Comparison of ENCODE assay signal across 26 cellular contexts in the genomic region with DNA sequence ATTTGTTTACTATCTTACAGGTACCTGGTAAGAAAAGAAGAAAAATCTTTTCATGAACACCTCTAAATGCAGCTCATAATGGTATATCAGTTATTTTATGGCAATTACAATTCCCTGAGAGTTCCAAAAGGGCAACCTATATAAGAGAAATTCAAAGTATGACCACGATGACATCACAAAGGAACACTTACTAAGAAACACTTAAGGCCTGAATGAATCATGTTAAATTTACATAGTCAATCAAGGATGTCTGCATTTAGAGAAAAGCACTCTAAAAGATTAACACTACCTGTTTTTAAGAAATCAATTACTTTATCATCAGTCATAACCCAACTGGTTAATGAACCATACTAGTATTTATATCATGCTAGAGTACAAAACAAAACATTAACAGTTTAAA.
DNase-seq lines count a peak whose midpoint lies in the region; ATAC-seq and TF ChIP-seq lines count a peak whose summit lies in the region.
"Had no signal": no experiment of that assay in that cellular context is flagged by ENCODE, and none has a peak within 500 bp of the region (broad histone marks: within the 10 kb centered on the region; RNA-seq: fewer than 3 reads in every experiment).

No MANE protein-coding gene starts in this region.

- H3K79me2 ChIP-seq in Karpas-422 (ENCODE audit: low read length): peaks cover 86% of the 10 kb centered on the region
- H3K79me2 ChIP-seq: parathyroid adenoma had no signal

- no peaks in the 10 kb centered on the region for H3K27me3 Mint-ChIP-seq in natural killer cell treated with Interleukin-12 subunit alpha and Interleukin-12 subunit beta and Interleukin-15 and Interleukin-18, amount 100 ng/mL, for 72 hours
- H3K27me3 Mint-ChIP-seq: brain, IgD-negative memory B cell had no signal

- ATAC-seq in HG03045 (IDR thresholded peaks at IDR 0.05; ENCODE audit: unreplicated experiment): no peak
- no peak for ATAC-seq in natural killer cell treated with Interleukin-12 subunit alpha and Interleukin-12 subunit beta and Interleukin-15 and Interleukin-18, amount 100 ng/mL, for 72 hours
- ATAC-seq: Panc1 had no signal

- no peaks in the 10 kb centered on the region for H4K20me1 ChIP-seq in Karpas-422 (ENCODE audit: insufficient read depth, low read depth, low read length)
- H4K20me1 ChIP-seq: BLaER1 had no signal

- H3K27ac ChIP-seq in Karpas-422 (ENCODE audit: low read length): no peak overlapping the region
- H3K27ac ChIP-seq: BLaER1, left ventricle myocardium inferior, parathyroid adenoma, right atrium auricular region, tibial artery had no signal

- H3K9ac ChIP-seq in Karpas-422 (ENCODE audit: low read length): no peak overlapping the region
- H3K9ac ChIP-seq: BLaER1, parathyroid adenoma had no signal

- H3K4me1 ChIP-seq in Karpas-422 (ENCODE audit: low read length): no peaks in the 10 kb centered on the region; the same call in 1 of the 2 replicates
- H3K4me1 ChIP-seq: BLaER1, left ventricle myocardium inferior, parathyroid adenoma, right atrium auricular region, tibial artery had no signal

- peaks cover 69% of the 10 kb centered on the region for H3K36me3 ChIP-seq in Karpas-422 (ENCODE audit: insufficient read depth, low read length)
- H3K36me3 ChIP-seq: right atrium auricular region had no signal

- no peaks in the 10 kb centered on the region for H3K9me3 Mint-ChIP-seq in natural killer cell treated with Interleukin-12 subunit alpha and Interleukin-12 subunit beta and Interleukin-15 and Interleukin-18, amount 100 ng/mL, for 72 hours
- H3K9me3 Mint-ChIP-seq: T-helper 2 cell treated with Interferon-gamma antibody and Interleukin-4, amounts not matched to agents 5 μg/mL and 100 μg/mL, for 36 hours had no signal

- no peak for TF ChIP-seq CTCF in choroid plexus epithelial cell (conservative IDR thresholded peaks at IDR 0.05; ENCODE audit: low read depth, low read length)

- peak overlapping the region in 1 of 2 donors; percentile 9 for H3K27ac Mint-ChIP-seq in natural killer cell treated with Interleukin-12 subunit alpha and Interleukin-12 subunit beta and Interleukin-15 and Interleukin-18, amount 100 ng/mL, for 72 hours
- H3K27ac Mint-ChIP-seq: brain; T-helper 2 cell treated with Interferon-gamma antibody and Interleukin-4, amounts not matched to agents 5 μg/mL and 100 μg/mL, for 36 hours had no signal

- H3K27me3 ChIP-seq in Karpas-422 (ENCODE audit: low read length): no peaks in the 10 kb centered on the region
- H3K27me3 ChIP-seq: BLaER1, right atrium auricular region, tibial artery had no signal

- no peaks in the 10 kb centered on the region for H3K9me2 ChIP-seq in Karpas-422 (replicated peaks; ENCODE audit: insufficient read depth, low read length)

- DNase-seq in ELR (ENCODE audit: low read depth) (peak; percentile 30), Karpas-422 (peak; percentile 59), choroid plexus epithelial cell (ENCODE audit: low read depth) (peak; percentile 15), kidney tubule cell (ENCODE audit: low spot score) (peak; percentile 36)
- no peak for DNase-seq in activated CD8-positive, alpha-beta memory T cell treated with anti-CD3 and anti-CD28 coated beads, Interleukin-2, amount 50 U/mL, for 4 hours
- DNase-seq in natural killer cell treated with Interleukin-12 subunit alpha and Interleukin-12 subunit beta and Interleukin-15 and Interleukin-18, amount 100 ng/mL, for 72 hours (ENCODE audit: low spot score): no peak
- DNase-seq: activated CD4-positive, alpha-beta T cell treated with anti-CD3 and anti-CD28 coated beads for 4 hours; activated effector memory CD4-positive, alpha-beta T cell treated with anti-CD3 and anti-CD28 coated beads, Interleukin-2, amount 50 U/mL, for 16 hours; activated T-cell treated with anti-CD3 and anti-CD28 coated beads, Interleukin-2, amount 50 U/mL, for 1 hour; COR-L47; GF-D8; left ventricle myocardium inferior; NCI-H1048; SHP77 treated with DMSO at 0.1 percent for 48 hours; stimulated activated CD4-positive, alpha-beta T cell treated with anti-CD3 and anti-CD28 coated beads, Interleukin-2, amount 100 ng/mL, for 24 hours; stimulated activated CD8-positive, alpha-beta memory T cell treated with anti-CD3 and anti-CD28 coated beads, Interleukin-4, amount 100 ng/mL, for 48 hours; tibial artery had no signal

- no peak overlapping the region for H3K4me3 Mint-ChIP-seq in natural killer cell treated with Interleukin-12 subunit alpha and Interleukin-12 subunit beta and Interleukin-15 and Interleukin-18, amount 100 ng/mL, for 72 hours
- H3K4me3 Mint-ChIP-seq: brain; IgD-negative memory B cell; T-helper 2 cell treated with Interferon-gamma antibody and Interleukin-4, amounts not matched to agents 5 μg/mL and 100 μg/mL, for 36 hours had no signal

- peaks cover 24% of the 10 kb centered on the region for H3K36me3 Mint-ChIP-seq in natural killer cell treated with Interleukin-12 subunit alpha and Interleukin-12 subunit beta and Interleukin-15 and Interleukin-18, amount 100 ng/mL, for 72 hours

- H3K4me3 ChIP-seq in Karpas-422 (ENCODE audit: low read length): no peak overlapping the region
- no peak overlapping the region for H3K4me3 ChIP-seq in choroid plexus epithelial cell (ENCODE audit: low read depth, low read length)
- H3K4me3 ChIP-seq: BLaER1, left ventricle myocardium inferior, right atrium auricular region, smooth muscle cell, tibial artery had no signal

- H3K4me2 ChIP-seq in Karpas-422 (ENCODE audit: low read depth, low read length, poor library complexity, severe bottlenecking): no peak overlapping the region
- H3K4me2 ChIP-seq: BLaER1, smooth muscle cell had no signal

- no peak overlapping the region for H2AFZ ChIP-seq in Karpas-422 (ENCODE audit: low read length)
- H2AFZ ChIP-seq: parathyroid adenoma had no signal

- H3K9me3 ChIP-seq in Karpas-422 (ENCODE audit: low read length): peaks cover 4% of the 10 kb centered on the region; the same call in 1 of the 2 replicates
- H3K9me3 ChIP-seq: right atrium auricular region, tibial artery had no signal

- peaks cover 0 to 15% of the 10 kb centered on the region in 2 donors for H3K4me1 Mint-ChIP-seq in natural killer cell treated with Interleukin-12 subunit alpha and Interleukin-12 subunit beta and Interleukin-15 and Interleukin-18, amount 100 ng/mL, for 72 hours (ENCODE audit: low read depth in 2 of 2)

Comparison
In these comparisons a context has a peak if more than half of its experiments do, and no peak if none do; other contexts are left out.
1. DNase-seq: peak in ELR (single experiment), Karpas-422 (single experiment), choroid plexus epithelial cell (single experiment) and kidney tubule cell (single experiment); none in activated CD8-positive, alpha-beta memory T cell treated with anti-CD3 and anti-CD28 coated beads, Interleukin-2, amount 50 U/mL, for 4 hours (single experiment) and natural killer cell treated with Interleukin-12 subunit alpha and Interleukin-12 subunit beta and Interleukin-15 and Interleukin-18, amount 100 ng/mL, for 72 hours (single experiment).